1 cellular context compared by ENCODE assay signal in the genomic region with DNA sequence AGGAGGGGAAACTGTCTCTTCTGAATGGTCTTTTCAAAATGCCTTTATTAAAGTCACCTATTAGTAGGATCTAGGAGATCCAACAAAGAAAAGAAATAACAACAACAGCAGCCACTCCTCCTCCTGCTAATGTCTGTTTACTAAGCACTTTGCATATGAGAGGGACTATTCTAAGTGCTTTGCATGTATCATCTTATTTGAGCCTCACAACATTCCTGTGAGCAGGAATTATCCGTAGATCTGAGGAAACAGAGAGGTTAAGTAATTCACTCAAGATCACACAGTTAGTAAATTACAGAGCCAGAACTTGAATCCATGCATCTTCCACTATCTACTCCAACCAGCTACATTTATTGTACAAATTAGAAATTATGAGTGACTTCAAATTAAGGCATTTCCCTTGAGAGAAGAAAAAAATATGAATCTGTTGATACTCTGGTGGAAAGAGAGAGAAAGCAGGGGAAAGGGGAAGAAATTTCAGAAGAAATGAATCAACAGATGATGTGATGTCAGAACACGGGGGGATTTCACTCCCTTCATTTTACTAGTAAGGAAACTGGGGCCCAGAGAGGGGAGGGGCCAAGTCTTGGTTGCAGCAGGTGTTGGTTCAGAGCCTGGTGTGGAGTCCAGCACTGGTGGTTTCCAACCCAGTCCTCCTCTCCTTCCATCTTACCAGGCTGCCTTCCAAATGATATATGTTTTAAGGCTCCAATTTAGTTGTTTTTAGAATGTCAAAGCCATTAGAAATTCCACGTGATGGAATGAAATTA.
A peak's percentile ranks its signal among the peaks of the same experiment; 100 is the strongest.
TF ChIP-seq lines count a peak whose summit lies in the region.

No MANE protein-coding gene starts in this region.

TF ChIP-seq in WTC11, 78 proteins besides CTCF, POLR2A, EP300 and RAD21 (continued from another document):
- TF ChIP-seq CREB1 (CRISPR knock-in tag; IDR thresholded peaks at IDR 0.05) (no peak), ETV6 (CRISPR knock-in tag; IDR thresholded peaks at IDR 0.05) (peak; percentile 64), NFYB (CRISPR knock-in tag; conservative IDR thresholded peaks at IDR 0.05; ENCODE audit: low read depth) (no peak), HMGXB4 (CRISPR knock-in tag; IDR thresholded peaks at IDR 0.05) (no peak), ZNF263 (CRISPR knock-in tag; IDR thresholded peaks at IDR 0.05; ENCODE audit: low read depth) (no peak), ATF1 (CRISPR knock-in tag; IDR thresholded peaks at IDR 0.05) (no peak), FOXK1 (CRISPR knock-in tag; IDR thresholded peaks at IDR 0.05) (0 out of 2 replicates have a peak, but pooled peaks have one; percentile 42), ATF2 (CRISPR knock-in tag; IDR thresholded peaks at IDR 0.05; ENCODE audit: borderline replicate concordance, low read depth) (no peak), ESRRA (CRISPR knock-in tag; IDR thresholded peaks at IDR 0.05; ENCODE audit: borderline replicate concordance) (no peak), MYBL2 (CRISPR knock-in tag; IDR thresholded peaks at IDR 0.05) (no peak), HMGA2 (CRISPR knock-in tag; IDR thresholded peaks at IDR 0.05) (no peak), MXD4 (CRISPR knock-in tag; IDR thresholded peaks at IDR 0.05; ENCODE audit: borderline replicate concordance) (0 out of 2 replicates have a peak, but pooled peaks have one; percentile 20), GTF2I (CRISPR knock-in tag; conservative IDR thresholded peaks at IDR 0.05) (peak; percentile 33; the same call in 1 of the 2 replicates), SP1 (CRISPR knock-in tag; conservative IDR thresholded peaks at IDR 0.05) (0 out of 2 replicates have a peak, but pooled peaks have one; percentile 18)
- TF ChIP-seq, protein P1, sequence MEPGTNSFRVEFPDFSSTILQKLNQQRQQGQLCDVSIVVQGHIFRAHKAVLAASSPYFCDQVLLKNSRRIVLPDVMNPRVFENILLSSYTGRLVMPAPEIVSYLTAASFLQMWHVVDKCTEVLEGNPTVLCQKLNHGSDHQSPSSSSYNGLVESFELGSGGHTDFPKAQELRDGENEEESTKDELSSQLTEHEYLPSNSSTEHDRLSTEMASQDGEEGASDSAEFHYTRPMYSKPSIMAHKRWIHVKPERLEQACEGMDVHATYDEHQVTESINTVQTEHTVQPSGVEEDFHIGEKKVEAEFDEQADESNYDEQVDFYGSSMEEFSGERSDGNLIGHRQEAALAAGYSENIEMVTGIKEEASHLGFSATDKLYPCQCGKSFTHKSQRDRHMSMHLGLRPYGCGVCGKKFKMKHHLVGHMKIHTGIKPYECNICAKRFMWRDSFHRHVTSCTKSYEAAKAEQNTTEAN (CRISPR knock-in tag; IDR thresholded peaks at IDR 0.05): no peak
